Comparison of ENCODE assay signal across 12 cellular contexts in the genomic region with DNA sequence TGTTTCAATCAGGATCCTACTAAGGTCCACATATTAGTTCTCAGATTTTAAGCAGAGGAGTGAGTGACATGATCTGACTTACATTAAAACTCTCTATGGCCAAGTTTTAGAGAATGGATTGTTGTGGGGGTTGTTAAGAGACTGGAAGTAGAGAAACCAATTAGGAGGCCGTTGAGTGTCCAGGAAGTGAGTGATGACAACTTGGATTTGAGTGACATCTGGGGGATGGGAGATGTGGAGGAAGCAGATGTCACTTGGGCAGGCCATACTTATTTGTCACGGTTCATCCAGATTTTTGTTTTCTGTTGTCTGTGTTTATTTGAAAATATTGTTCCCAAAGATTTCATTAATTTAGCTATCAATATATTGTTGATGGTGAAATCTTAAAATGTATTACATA. TPM values are rescaled to one million over a fixed set of nuclear protein-coding genes. Genes with fewer than 3 reads are reported as not detected.
DNase-seq lines count a peak whose midpoint lies in the region; ATAC-seq lines count a peak whose summit lies in the region.
"Had no signal": no experiment of that assay in that cellular context is flagged by ENCODE, and none has a peak within 500 bp of the region (broad histone marks: within the 10 kb centered on the region; RNA-seq: fewer than 3 reads in every experiment).

No MANE protein-coding gene starts in this region.

- H3K27me3 Mint-ChIP-seq in activated T-helper 2 cell treated with anti-CD3 and anti-CD28 coated beads, Interferon-gamma antibody, Interleukin-2, Interleukin-4, amounts not matched to agents 10 μg/mL and 5 μg/mL and 100 μg/mL, durations not matched to agents 14 hours and 24 hours and 36 hours (ENCODE audit: low read depth), result no peaks in the 10 kb centered on the region
- no peaks in the 10 kb centered on the region for H3K27me3 Mint-ChIP-seq in natural killer cell treated with Interleukin-12 subunit alpha and Interleukin-12 subunit beta and Interleukin-15 and Interleukin-18, amount 100 ng/mL, for 72 hours

- intact Hi-C loops in activated T-helper 2 cell treated with anti-CD3 and anti-CD28 coated beads, Interferon-gamma antibody, Interleukin-2, Interleukin-4, amounts not matched to agents 10 μg/mL and 5 μg/mL and 100 μg/mL, durations not matched to agents 14 hours and 24 hours and 36 hours (cut with micrococcal nuclease), result no loop called here

- no peaks in the 10 kb centered on the region for H3K9me3 Mint-ChIP-seq in activated T-helper 2 cell treated with anti-CD3 and anti-CD28 coated beads, Interferon-gamma antibody, Interleukin-2, Interleukin-4, amounts not matched to agents 10 μg/mL and 5 μg/mL and 100 μg/mL, durations not matched to agents 14 hours and 24 hours and 36 hours
- H3K9me3 Mint-ChIP-seq in natural killer cell treated with Interleukin-12 subunit alpha and Interleukin-12 subunit beta and Interleukin-15 and Interleukin-18, amount 100 ng/mL, for 72 hours, result no peaks in the 10 kb centered on the region

- ATAC-seq in natural killer cell treated with Interleukin-12 subunit alpha and Interleukin-12 subunit beta and Interleukin-15 and Interleukin-18, amount 100 ng/mL, for 72 hours, result peak; percentile 69 to 81
- no peak for ATAC-seq in GM18520 (IDR thresholded peaks at IDR 0.05; ENCODE audit: unreplicated experiment)
- ATAC-seq: A549, gastroesophageal sphincter had no signal

- H3K4me1 Mint-ChIP-seq in activated T-helper 2 cell treated with anti-CD3 and anti-CD28 coated beads, Interferon-gamma antibody, Interleukin-2, Interleukin-4, amounts not matched to agents 10 μg/mL and 5 μg/mL and 100 μg/mL, durations not matched to agents 14 hours and 24 hours and 36 hours (ENCODE audit: low read depth), result peaks cover 38% of the 10 kb centered on the region
- H3K4me1 Mint-ChIP-seq in natural killer cell treated with Interleukin-12 subunit alpha and Interleukin-12 subunit beta and Interleukin-15 and Interleukin-18, amount 100 ng/mL, for 72 hours (ENCODE audit: low read depth in 2 of 2), result peaks cover 49 to 52% of the 10 kb centered on the region in 2 donors

- DNase-seq in NCI-H2171 treated with DMSO at 0.1 percent for 48 hours (lab: John Stamatoyannopoulos, UW), result peak; percentile 12
- DNase-seq in NCI-H2171 (lab: John Stamatoyannopoulos, UW), result no peak
- DNase-seq in LHCN-M2 (ENCODE audit: low read depth), result peak; percentile 68
- DNase-seq in activated T-helper 2 cell treated with anti-CD3 and anti-CD28 coated beads, Interferon-gamma antibody, Interleukin-2, Interleukin-4, amounts not matched to agents 10 μg/mL and 5 μg/mL and 100 μg/mL, durations not matched to agents 14 hours and 24 hours and 36 hours (ENCODE audit: low spot score), result no peak
- DNase-seq in natural killer cell treated with Interleukin-12 subunit alpha and Interleukin-12 subunit beta and Interleukin-15 and Interleukin-18, amount 100 ng/mL, for 72 hours (ENCODE audit: low spot score), result no peak
- no peak for DNase-seq in stimulated activated CD4-positive, alpha-beta T cell treated with anti-CD3 and anti-CD28 coated beads, Interleukin-4, amount 100 ng/mL, for 4 hours
- DNase-seq in NK-92 treated with Interleukin-12 subunit alpha and Interleukin-12 subunit beta, amount 100 ng/mL, for 24 hours (lab: John Stamatoyannopoulos, UW), result no peak
- DNase-seq: colonic mucosa, NCI-H2029 treated with DMSO at 0.1 percent for 48 hours had no signal

- peaks cover 29% of the 10 kb centered on the region for H3K36me3 Mint-ChIP-seq in activated T-helper 2 cell treated with anti-CD3 and anti-CD28 coated beads, Interferon-gamma antibody, Interleukin-2, Interleukin-4, amounts not matched to agents 10 μg/mL and 5 μg/mL and 100 μg/mL, durations not matched to agents 14 hours and 24 hours and 36 hours (ENCODE audit: low read depth)
- peaks cover under 1% of the 10 kb centered on the region for H3K36me3 Mint-ChIP-seq in natural killer cell treated with Interleukin-12 subunit alpha and Interleukin-12 subunit beta and Interleukin-15 and Interleukin-18, amount 100 ng/mL, for 72 hours

- no peak overlapping the region for H3K4me3 Mint-ChIP-seq in activated T-helper 2 cell treated with anti-CD3 and anti-CD28 coated beads, Interferon-gamma antibody, Interleukin-2, Interleukin-4, amounts not matched to agents 10 μg/mL and 5 μg/mL and 100 μg/mL, durations not matched to agents 14 hours and 24 hours and 36 hours (ENCODE audit: low read depth)
- peak overlapping the region; percentile 16 for H3K4me3 Mint-ChIP-seq in natural killer cell treated with Interleukin-12 subunit alpha and Interleukin-12 subunit beta and Interleukin-15 and Interleukin-18, amount 100 ng/mL, for 72 hours

- peak overlapping the region; percentile 34 for H3K27ac Mint-ChIP-seq in activated T-helper 2 cell treated with anti-CD3 and anti-CD28 coated beads, Interferon-gamma antibody, Interleukin-2, Interleukin-4, amounts not matched to agents 10 μg/mL and 5 μg/mL and 100 μg/mL, durations not matched to agents 14 hours and 24 hours and 36 hours
- H3K27ac Mint-ChIP-seq in natural killer cell treated with Interleukin-12 subunit alpha and Interleukin-12 subunit beta and Interleukin-15 and Interleukin-18, amount 100 ng/mL, for 72 hours, result peak overlapping the region; percentile 68 to 79

RNA-seq across cellular contexts. Expression of a gene that starts 28.3 kb away (rescaled TPM):
- 142 and 149 TPM in 2 replicates for total RNA-seq in LHCN-M2 (2014; rRNA removed)
- polyA plus RNA-seq in LHCN-M2 (2012), result 216 TPM
- total RNA-seq in activated T-helper 2 cell treated with anti-CD3 and anti-CD28 coated beads, Interferon-gamma antibody, Interleukin-2, Interleukin-4, amounts not matched to agents 10 μg/mL and 5 μg/mL and 100 μg/mL, durations not matched to agents 14 hours and 24 hours and 36 hours, result 240 and 242 TPM in 2 replicates
- total RNA-seq in natural killer cell treated with Interleukin-12 subunit alpha and Interleukin-12 subunit beta and Interleukin-15 and Interleukin-18, amount 100 ng/mL, for 72 hours, result 100 to 1,000 TPM; 259 to 291 TPM

Comparison
In these comparisons a context has a peak if more than half of its experiments do, and no peak if none do; other contexts are left out.
1. DNase-seq: peak in NCI-H2171 treated with DMSO at 0.1 percent for 48 hours (single experiment) and LHCN-M2 (single experiment); none in NCI-H2171 (single experiment), activated T-helper 2 cell treated with anti-CD3 and anti-CD28 coated beads, Interferon-gamma antibody, Interleukin-2, Interleukin-4, amounts not matched to agents 10 μg/mL and 5 μg/mL and 100 μg/mL, durations not matched to agents 14 hours and 24 hours and 36 hours (single experiment), natural killer cell treated with Interleukin-12 subunit alpha and Interleukin-12 subunit beta and Interleukin-15 and Interleukin-18, amount 100 ng/mL, for 72 hours (single experiment), stimulated activated CD4-positive, alpha-beta T cell treated with anti-CD3 and anti-CD28 coated beads, Interleukin-4, amount 100 ng/mL, for 4 hours (0 of 2) and NK-92 treated with Interleukin-12 subunit alpha and Interleukin-12 subunit beta, amount 100 ng/mL, for 24 hours (single experiment).